In genomic region chr21:16132453-16132852, GRCh38 we compare ENCODE assay signal across 6 cellular contexts.
DNase-seq lines count a peak whose midpoint lies in the region; FAIRE-seq and TF ChIP-seq lines count a peak whose summit lies in the region.
"Not testable (repeated sequence)": the region's sequence is repeated elsewhere in the genome, so short reads cannot be mapped to it uniquely, and the experiment has no call there.

No MANE protein-coding gene starts in this region.

- H3K4me1 ChIP-seq in BE2C; endodermal cell (ENCODE audit: control insufficient read depth, insufficient read depth, low read length); kidney (ENCODE audit: control insufficient read depth in 1 of 2, insufficient read depth in 1 of 2, low read depth in 1 of 2, low read length in 2 of 2); spleen: not testable (repeated sequence)

- peaks cover 12% of the 10 kb centered on the region for H3K9me3 Mint-ChIP-seq in endodermal cell

- not testable (repeated sequence) for H3K27me3 ChIP-seq in BE2C; WERI-Rb-1 (ENCODE audit: insufficient read depth, low read depth, severe bottlenecking); endodermal cell (ENCODE audit: control insufficient read depth, insufficient read depth, low read length, poor library complexity, severe bottlenecking); spleen (replicated peaks in 1 of 7)

- not testable (repeated sequence) for H3K36me3 Mint-ChIP-seq in endodermal cell (ENCODE audit: low read depth)

- DNase-seq in BE2C (peak; percentile 11), WERI-Rb-1 (peak; percentile 14), kidney (peak; percentile 62), spleen (peak; percentile 61)
- not testable (repeated sequence) for DNase-seq in endodermal cell

- intact Hi-C loops in kidney (cut with DNase I); spleen (cut with DNase I; ENCODE audit: low total_unique reads): not testable (repeated sequence)

- not testable (repeated sequence) for H3K36me3 ChIP-seq in BE2C; WERI-Rb-1; endodermal cell (ENCODE audit: control insufficient read depth, insufficient read depth, low read length); kidney (ENCODE audit: control insufficient read depth in 1 of 2, insufficient read depth in 2 of 2, low read length in 2 of 2); spleen

- H3K9me3 ChIP-seq in BE2C; WERI-Rb-1 (ENCODE audit: severe bottlenecking); endodermal cell (ENCODE audit: control insufficient read depth, low read length); kidney (ENCODE audit: control insufficient read depth in 1 of 2, low read length in 2 of 2): not testable (repeated sequence)
- peaks cover 0 to 32% (median 8%) of the 10 kb centered on the region in 8 donors for H3K9me3 ChIP-seq in spleen

- H3K27ac ChIP-seq in C4-2B = peak overlapping the region; percentile 9; the same call in 1 of the 2 replicates
- H3K27ac ChIP-seq in WERI-Rb-1; endodermal cell (ENCODE audit: low read depth, low read length); kidney (ENCODE audit: low read depth in 2 of 2, low read length in 2 of 2); spleen: not testable (repeated sequence)

- H3K4me3 Mint-ChIP-seq in endodermal cell = not testable (repeated sequence)

- not testable (repeated sequence) for H3K27ac Mint-ChIP-seq in endodermal cell

- H3K4me3 ChIP-seq in BE2C (ENCODE audit: low read depth, low read length); WERI-Rb-1 (ENCODE audit: low read depth, low read length); endodermal cell (ENCODE audit: low read length); kidney (ENCODE audit: low read length in 2 of 2); spleen: not testable (repeated sequence)

- not testable (repeated sequence) for H3K27me3 Mint-ChIP-seq in endodermal cell (ENCODE audit: insufficient read depth)

- TF ChIP-seq CTCF in BE2C (IDR thresholded peaks at IDR 0.05; ENCODE audit: low read depth, low read length) = peak; percentile 13; the same call in 1 of the 2 replicates
- not testable (repeated sequence) for TF ChIP-seq CTCF in C4-2B (conservative IDR thresholded peaks at IDR 0.05); WERI-Rb-1 (IDR thresholded peaks at IDR 0.05; ENCODE audit: low read depth, low read length); kidney (IDR thresholded peaks at IDR 0.05; ENCODE audit: borderline replicate concordance, extremely low read depth, insufficient read depth); spleen (IDR thresholded peaks at IDR 0.05 in 8 of 11, conservative IDR thresholded peaks at IDR 0.05 in 3 of 11)
- peak; percentile 30 for TF ChIP-seq CTCF in endodermal cell (conservative IDR thresholded peaks at IDR 0.05)

- not testable (repeated sequence) for FAIRE-seq in kidney (lab: Jason Lieb, UNC)

- WGBS in endodermal cell (ENCODE audit: insufficient coverage in 1 of 2, insufficient read length in 1 of 2), 2 experiments = 93 to 100% methylated on average over 1 to 8 of the region's 8 CpGs
- 83 to 93% (median 90%) methylated on average over 8 of the region's 8 CpGs for WGBS in spleen, 5 donors

- not testable (repeated sequence) for H3K9ac ChIP-seq in endodermal cell (ENCODE audit: extremely low read depth, low read length, poor library complexity, severe bottlenecking); kidney (ENCODE audit: low read length in 2 of 2)

- TF ChIP-seq POLR2A in spleen (IDR thresholded peaks at IDR 0.05) = not testable (repeated sequence)

- H3K4me1 Mint-ChIP-seq in endodermal cell = not testable (repeated sequence)
